In genomic region chr5:176660860-176661641, GRCh38 we compare ENCODE assay signal across 9 cellular contexts. TPM values are rescaled to one million over a fixed set of nuclear protein-coding genes. Genes with fewer than 3 reads are reported as not detected.
DNase-seq lines count a peak whose midpoint lies in the region; ATAC-seq, FAIRE-seq and TF ChIP-seq lines count a peak whose summit lies in the region.
"Had no signal": no experiment of that assay in that cellular context is flagged by ENCODE, and none has a peak within 500 bp of the region (broad histone marks: within the 10 kb centered on the region; RNA-seq: fewer than 3 reads in every experiment).

No MANE protein-coding gene starts in this region.

- intact Hi-C loops in HepG2 (cut with micrococcal nuclease; ENCODE audit: unreplicated experiment) = no loop called here

- WGBS in HepG2 (ENCODE audit: low lambda C conversion rate) = 64% methylated on average over 15 of the region's 33 CpGs

- no peak overlapping the region for H2AFZ ChIP-seq in HepG2 (ENCODE audit: low read length)

- CTCF ChIA-PET in HepG2 (lab: Yijun Ruan, JAX; ENCODE audit: low intra/inter-chr PET ratio, low total read pairs) = interaction anchor here (0.7 to 1.6 kb wide), 3 partner anchors 83 to 298 kb away, joined by 3 to 7 read pairs (median 3); no protein-coding TSS in a partner anchor

- ATAC-seq in HG02973 (IDR thresholded peaks at IDR 0.05; ENCODE audit: unreplicated experiment) (peak; percentile 67), HepG2 (peak; percentile 84)

- H3K36me3 Mint-ChIP-seq in chondrocyte (ENCODE audit: low read depth) = no peaks in the 10 kb centered on the region

- TF ChIP-seq EP300 in HepG2 (IDR thresholded peaks at IDR 0.05; ENCODE audit: low read depth in 2 of 2, low read length in 2 of 2) = no peak
- 0 out of 2 replicates have a peak, but pooled peaks have one; percentile 3 for TF ChIP-seq EP300 in HepG2 (CRISPR knock-in tag; IDR thresholded peaks at IDR 0.05; ENCODE audit: borderline replicate concordance)

- TF ChIP-seq POLR2A in HepG2 (IDR thresholded peaks at IDR 0.05; ENCODE audit: insufficient read depth in 1 of 2, low read depth in 2 of 2, low read length in 2 of 2) = no peak

- BruUV-seq in HepG2 (replicated peaks; lab: Mats Ljungman, UMichigan) = no TSS peak

- peak; percentile 93 for TF ChIP-seq RAD21 in HepG2 (CRISPR knock-in tag; IDR thresholded peaks at IDR 0.05)

- peaks cover 14% of the 10 kb centered on the region for H3K4me1 ChIP-seq in HepG2 (ENCODE audit: insufficient read depth, low read length)

- TF ChIP-seq CTCF in chondrocyte (IDR thresholded peaks at IDR 0.05) = peak; percentile 96
- TF ChIP-seq CTCF in HepG2 (CRISPR knock-in tag; IDR thresholded peaks at IDR 0.05) = peak; percentile 97

- H4K20me1 ChIP-seq in HepG2 (ENCODE audit: insufficient read depth, low read length) = no peaks in the 10 kb centered on the region

- H3K9ac ChIP-seq in HepG2 (ENCODE audit: insufficient read depth, low read depth, low read length) = no peak overlapping the region

- in situ Hi-C loops in HepG2 (cut with HindIII; ENCODE audit: extremely low pct_ligation_motif_present, low pct_unique_long_range_greater_than_20kb) = loop anchor here (10.0 kb wide), 1 partner anchor 294 kb away; no protein-coding TSS in a partner anchor

- no peak overlapping the region for H3K4me3 Mint-ChIP-seq in chondrocyte (ENCODE audit: unreplicated experiment)

- H3K9me3 Mint-ChIP-seq in chondrocyte (ENCODE audit: low read depth) = no peaks in the 10 kb centered on the region

- no peak overlapping the region; a peak in 1 of 6 replicates for H3K4me3 ChIP-seq in HepG2 (replicated peaks in 1 of 3; ENCODE audit: insufficient read depth in 1 of 3, low read depth in 2 of 3, low read length in 3 of 3)

- DNase-seq in NCI-H510A treated with DMSO at 0.1 percent for 48 hours (lab: John Stamatoyannopoulos, UW) = peak; percentile 49
- no peak for DNase-seq in NCI-H510A (lab: John Stamatoyannopoulos, UW)
- DNase-seq in NCI-H345 treated with DMSO at 0.1 percent for 48 hours (lab: John Stamatoyannopoulos, UW; ENCODE audit: unreplicated experiment) = peak; percentile 67
- DNase-seq in activated CD4-positive, alpha-beta T cell treated with anti-CD3 and anti-CD28 coated beads for 48 hours = peak; percentile 85
- no peak for DNase-seq in chondrocyte (ENCODE audit: low spot score)
- DNase-seq in HepG2 (ENCODE audit: low spot score) = peak; percentile 65
- DNase-seq in stimulated activated CD4-positive, alpha-beta T cell treated with anti-CD3 and anti-CD28 coated beads, TNF-alpha, amount 100 ng/mL, for 24 hours (ENCODE audit: low read depth in 3 of 3) = peak; percentile 64 to 75 (median 69)

- H3K27ac Mint-ChIP-seq in chondrocyte (ENCODE audit: unreplicated experiment) = no peak overlapping the region

- H3K4me1 Mint-ChIP-seq in chondrocyte (ENCODE audit: low read depth) = no peaks in the 10 kb centered on the region

- peaks cover 15% of the 10 kb centered on the region for H3K27me3 Mint-ChIP-seq in chondrocyte (ENCODE audit: low read depth)

- no peaks in the 10 kb centered on the region for H3K79me2 ChIP-seq in HepG2 (ENCODE audit: insufficient read depth, low read length)

- POLR2A ChIA-PET in HepG2 (lab: Yijun Ruan, JAX) = interaction anchor here (1.1 to 1.5 kb wide), 2 partner anchors 14 to 16 kb away, joined by 3 to 7 read pairs; partner anchors contain the start of gene TSPAN17

- H3K4me2 ChIP-seq in HepG2 (ENCODE audit: low read depth, low read length) = peak overlapping the region; percentile 20; the same call in 1 of the 2 replicates

- no peaks in the 10 kb centered on the region for H3K36me3 ChIP-seq in HepG2 (replicated peaks in 1 of 2; ENCODE audit: control insufficient read depth in 1 of 2, insufficient read depth in 2 of 2, low read length in 2 of 2)

- H3K9me3 ChIP-seq in HepG2 (ENCODE audit: low read length) = no peaks in the 10 kb centered on the region

- H3K27me3 ChIP-seq in HepG2 (ENCODE audit: control insufficient read depth in 1 of 2, insufficient read depth in 2 of 2, low read length in 2 of 2) = peaks cover 5 to 7% of the 10 kb centered on the region in 2 experiments; a peak in 4 of 5 replicates

- no peak overlapping the region for H3K27ac ChIP-seq in HepG2 (ENCODE audit: extremely low read length, insufficient read depth, low read length)

- peak; percentile 58 for FAIRE-seq in HepG2 (lab: Jason Lieb, UNC)

RNA-seq across cellular contexts. Expression of gene TSPAN17, which starts 13.8 kb away (rescaled TPM):
- total RNA-seq in chondrocyte (40.8 to 49.8 TPM (median 48.0 TPM) in 3 replicates), HepG2 (2016; rRNA removed; fragmentation: Illumina TruSeq; extraction: Trizol) (10.1 and 11.5 TPM in 2 replicates)
- total RNA-seq in HepG2 (2016; cell fraction: cytosol; rRNA removed; fragmentation: Illumina TruSeq; extraction: Trizol; ENCODE audit: low read depth) = 14.4 and 15.0 TPM in 2 replicates
- total RNA-seq in HepG2 (2016; cell fraction: insoluble cytoplasmic fraction; rRNA removed; fragmentation: Illumina TruSeq; extraction: Trizol) = 9.9 and 11.9 TPM in 2 replicates
- 28.4 and 30.1 TPM in 2 replicates for total RNA-seq in HepG2 (2016; cell fraction: membrane; rRNA removed; fragmentation: Illumina TruSeq; extraction: Trizol)
- 6.7 and 8.6 TPM in 2 replicates for total RNA-seq in HepG2 (2016; cell fraction: nucleus; rRNA removed; fragmentation: Illumina TruSeq; extraction: Trizol)
- polyA plus RNA-seq in HepG2 (2011; rRNA removed) = 15.0 and 20.0 TPM in 2 replicates
- 14.6 and 15.9 TPM in 2 replicates for polyA plus RNA-seq in HepG2 (2011; cell fraction: cytosol; rRNA removed)
- polyA plus RNA-seq in HepG2 (2011; cell fraction: nucleus; rRNA removed) = 34.5 and 40.1 TPM in 2 replicates
- 7.5 and 9.2 TPM in 2 replicates for polyA plus RNA-seq in HepG2 (2012)
- polyA plus RNA-seq in HepG2 (2016; cell fraction: cytosol; fragmentation: Illumina TruSeq; extraction: Trizol; ENCODE audit: low read depth) = 20.7 and 22.9 TPM in 2 replicates
- polyA plus RNA-seq in HepG2 (2016; cell fraction: insoluble cytoplasmic fraction; fragmentation: Illumina TruSeq; extraction: Trizol; ENCODE audit: low read depth) = 11.8 and 14.9 TPM in 2 replicates
- 32.1 and 34.7 TPM in 2 replicates for polyA plus RNA-seq in HepG2 (2016; cell fraction: membrane; fragmentation: Illumina TruSeq; extraction: Trizol; ENCODE audit: low read depth)
- polyA plus RNA-seq in HepG2 (2016; cell fraction: nucleus; fragmentation: Illumina TruSeq; extraction: Trizol; ENCODE audit: insufficient read depth, low read depth) = 17.6 and 18.4 TPM in 2 replicates
- 26.2 and 35.2 TPM in 2 replicates for polyA minus RNA-seq in HepG2 (2011; rRNA and poly(A)+ RNA removed; ENCODE audit: low replicate concordance)
- 9.8 and 12.6 TPM in 2 replicates for polyA minus RNA-seq in HepG2 (2011; cell fraction: cytosol; rRNA and poly(A)+ RNA removed)
- polyA minus RNA-seq in HepG2 (2011; cell fraction: nucleus; rRNA and poly(A)+ RNA removed) = 6.7 and 8.6 TPM in 2 replicates

RNA-seq across cellular contexts. Expression of gene EIF4E1B, which starts 30.6 kb away (rescaled TPM):
- not detected in 3 replicates for total RNA-seq in chondrocyte
- not detected in 2 replicates for total RNA-seq in HepG2 (2016; rRNA removed; fragmentation: Illumina TruSeq; extraction: Trizol)
- total RNA-seq in HepG2 (2016; cell fraction: cytosol; rRNA removed; fragmentation: Illumina TruSeq; extraction: Trizol; ENCODE audit: low read depth) = not detected in 2 replicates
- total RNA-seq in HepG2 (2016; cell fraction: insoluble cytoplasmic fraction; rRNA removed; fragmentation: Illumina TruSeq; extraction: Trizol) = not detected in 2 replicates
- total RNA-seq in HepG2 (2016; cell fraction: membrane; rRNA removed; fragmentation: Illumina TruSeq; extraction: Trizol) = not detected in 2 replicates
- total RNA-seq in HepG2 (2016; cell fraction: nucleus; rRNA removed; fragmentation: Illumina TruSeq; extraction: Trizol) = not detected in 2 replicates
- polyA plus RNA-seq in HepG2 (2011; rRNA removed) = not detected in 2 replicates
- not detected in 2 replicates for polyA plus RNA-seq in HepG2 (2011; cell fraction: cytosol; rRNA removed)
- polyA plus RNA-seq in HepG2 (2011; cell fraction: nucleus; rRNA removed) = not detected in 2 replicates
- not detected in 2 replicates for polyA plus RNA-seq in HepG2 (2012)
- not detected in 2 replicates for polyA plus RNA-seq in HepG2 (2016; cell fraction: cytosol; fragmentation: Illumina TruSeq; extraction: Trizol; ENCODE audit: low read depth)
- not detected in 2 replicates for polyA plus RNA-seq in HepG2 (2016; cell fraction: insoluble cytoplasmic fraction; fragmentation: Illumina TruSeq; extraction: Trizol; ENCODE audit: low read depth)
- polyA plus RNA-seq in HepG2 (2016; cell fraction: membrane; fragmentation: Illumina TruSeq; extraction: Trizol; ENCODE audit: low read depth) = not detected in 2 replicates
- polyA plus RNA-seq in HepG2 (2016; cell fraction: nucleus; fragmentation: Illumina TruSeq; extraction: Trizol; ENCODE audit: insufficient read depth, low read depth) = not detected in 2 replicates
- 0.07 TPM in 1 of 2 replicates, not detected in the other for polyA minus RNA-seq in HepG2 (2011; rRNA and poly(A)+ RNA removed; ENCODE audit: low replicate concordance)
- not detected in 2 replicates for polyA minus RNA-seq in HepG2 (2011; cell fraction: cytosol; rRNA and poly(A)+ RNA removed)
- polyA minus RNA-seq in HepG2 (2011; cell fraction: nucleus; rRNA and poly(A)+ RNA removed) = not detected in 2 replicates
- total RNA-seq: urinary bladder had no signal
- polyA plus RNA-seq: urinary bladder had no signal

RNA-seq across cellular contexts. Expression of gene SNCB, which starts 30.7 kb away (rescaled TPM):
- total RNA-seq in chondrocyte (0.45 to 0.95 TPM in 2 of 3 replicates, not detected in the other), HepG2 (2016; rRNA removed; fragmentation: Illumina TruSeq; extraction: Trizol) (not detected in 2 replicates)
- total RNA-seq in HepG2 (2016; cell fraction: cytosol; rRNA removed; fragmentation: Illumina TruSeq; extraction: Trizol; ENCODE audit: low read depth) = not detected in 2 replicates
- total RNA-seq in HepG2 (2016; cell fraction: insoluble cytoplasmic fraction; rRNA removed; fragmentation: Illumina TruSeq; extraction: Trizol) = not detected in 2 replicates
- not detected in 2 replicates for total RNA-seq in HepG2 (2016; cell fraction: membrane; rRNA removed; fragmentation: Illumina TruSeq; extraction: Trizol)
- not detected in 2 replicates for total RNA-seq in HepG2 (2016; cell fraction: nucleus; rRNA removed; fragmentation: Illumina TruSeq; extraction: Trizol)
- not detected in 2 replicates for polyA plus RNA-seq in HepG2 (2011; rRNA removed)
- polyA plus RNA-seq in HepG2 (2011; cell fraction: cytosol; rRNA removed) = not detected in 2 replicates
- polyA plus RNA-seq in HepG2 (2011; cell fraction: nucleus; rRNA removed) = not detected in 2 replicates
- polyA plus RNA-seq in HepG2 (2012) = not detected in 2 replicates
- not detected in 2 replicates for polyA plus RNA-seq in HepG2 (2016; cell fraction: cytosol; fragmentation: Illumina TruSeq; extraction: Trizol; ENCODE audit: low read depth)
- not detected in 2 replicates for polyA plus RNA-seq in HepG2 (2016; cell fraction: insoluble cytoplasmic fraction; fragmentation: Illumina TruSeq; extraction: Trizol; ENCODE audit: low read depth)
- polyA plus RNA-seq in HepG2 (2016; cell fraction: membrane; fragmentation: Illumina TruSeq; extraction: Trizol; ENCODE audit: low read depth) = not detected in 2 replicates
- not detected in 2 replicates for polyA plus RNA-seq in HepG2 (2016; cell fraction: nucleus; fragmentation: Illumina TruSeq; extraction: Trizol; ENCODE audit: insufficient read depth, low read depth)
- not detected in 2 replicates for polyA minus RNA-seq in HepG2 (2011; rRNA and poly(A)+ RNA removed; ENCODE audit: low replicate concordance)
- polyA minus RNA-seq in HepG2 (2011; cell fraction: cytosol; rRNA and poly(A)+ RNA removed) = not detected in 2 replicates
- polyA minus RNA-seq in HepG2 (2011; cell fraction: nucleus; rRNA and poly(A)+ RNA removed) = not detected in 2 replicates
- total RNA-seq: urinary bladder had no signal

RNA-seq across cellular contexts. Expression of gene GPRIN1, which starts 51.1 kb away (rescaled TPM):
- 1.7 to 2.9 TPM (median 2.1 TPM) in 3 replicates for total RNA-seq in chondrocyte
- total RNA-seq in HepG2 (2016; rRNA removed; fragmentation: Illumina TruSeq; extraction: Trizol) = 2.0 and 2.1 TPM in 2 replicates
- 0.20 and 0.26 TPM in 2 replicates for total RNA-seq in HepG2 (2016; cell fraction: cytosol; rRNA removed; fragmentation: Illumina TruSeq; extraction: Trizol; ENCODE audit: low read depth)
- 1.6 and 2.0 TPM in 2 replicates for total RNA-seq in HepG2 (2016; cell fraction: insoluble cytoplasmic fraction; rRNA removed; fragmentation: Illumina TruSeq; extraction: Trizol)
- total RNA-seq in HepG2 (2016; cell fraction: membrane; rRNA removed; fragmentation: Illumina TruSeq; extraction: Trizol) = 0.71 and 0.79 TPM in 2 replicates
- total RNA-seq in HepG2 (2016; cell fraction: nucleus; rRNA removed; fragmentation: Illumina TruSeq; extraction: Trizol) = 1.4 and 1.8 TPM in 2 replicates
- 0.32 and 0.56 TPM in 2 replicates for polyA plus RNA-seq in HepG2 (2011; rRNA removed)
- polyA plus RNA-seq in HepG2 (2011; cell fraction: cytosol; rRNA removed) = 0.31 and 0.34 TPM in 2 replicates
- 0.50 and 0.62 TPM in 2 replicates for polyA plus RNA-seq in HepG2 (2011; cell fraction: nucleus; rRNA removed)
- 0.59 and 0.60 TPM in 2 replicates for polyA plus RNA-seq in HepG2 (2012)
- 0.09 TPM in 2 replicates for polyA plus RNA-seq in HepG2 (2016; cell fraction: cytosol; fragmentation: Illumina TruSeq; extraction: Trizol; ENCODE audit: low read depth)
- polyA plus RNA-seq in HepG2 (2016; cell fraction: insoluble cytoplasmic fraction; fragmentation: Illumina TruSeq; extraction: Trizol; ENCODE audit: low read depth) = 1.4 and 1.7 TPM in 2 replicates
- polyA plus RNA-seq in HepG2 (2016; cell fraction: membrane; fragmentation: Illumina TruSeq; extraction: Trizol; ENCODE audit: low read depth) = 0.34 and 0.43 TPM in 2 replicates
- 1.1 and 1.6 TPM in 2 replicates for polyA plus RNA-seq in HepG2 (2016; cell fraction: nucleus; fragmentation: Illumina TruSeq; extraction: Trizol; ENCODE audit: insufficient read depth, low read depth)
- 0.62 and 3.2 TPM in 2 replicates for polyA minus RNA-seq in HepG2 (2011; rRNA and poly(A)+ RNA removed; ENCODE audit: low replicate concordance)
- polyA minus RNA-seq in HepG2 (2011; cell fraction: cytosol; rRNA and poly(A)+ RNA removed) = 0.70 and 0.99 TPM in 2 replicates
- 0.87 and 0.90 TPM in 2 replicates for polyA minus RNA-seq in HepG2 (2011; cell fraction: nucleus; rRNA and poly(A)+ RNA removed)

Comparison
In these comparisons a context has a peak if more than half of its experiments do, and no peak if none do; other contexts are left out.
1. DNase-seq: peak in NCI-H510A treated with DMSO at 0.1 percent for 48 hours (single experiment), NCI-H345 treated with DMSO at 0.1 percent for 48 hours (single experiment), activated CD4-positive, alpha-beta T cell treated with anti-CD3 and anti-CD28 coated beads for 48 hours (single experiment), HepG2 (single experiment) and stimulated activated CD4-positive, alpha-beta T cell treated with anti-CD3 and anti-CD28 coated beads, TNF-alpha, amount 100 ng/mL, for 24 hours (3 of 3); none in NCI-H510A (single experiment) and chondrocyte (single experiment).